Comparison of ENCODE assay signal across 23 cellular contexts in the genomic region with DNA sequence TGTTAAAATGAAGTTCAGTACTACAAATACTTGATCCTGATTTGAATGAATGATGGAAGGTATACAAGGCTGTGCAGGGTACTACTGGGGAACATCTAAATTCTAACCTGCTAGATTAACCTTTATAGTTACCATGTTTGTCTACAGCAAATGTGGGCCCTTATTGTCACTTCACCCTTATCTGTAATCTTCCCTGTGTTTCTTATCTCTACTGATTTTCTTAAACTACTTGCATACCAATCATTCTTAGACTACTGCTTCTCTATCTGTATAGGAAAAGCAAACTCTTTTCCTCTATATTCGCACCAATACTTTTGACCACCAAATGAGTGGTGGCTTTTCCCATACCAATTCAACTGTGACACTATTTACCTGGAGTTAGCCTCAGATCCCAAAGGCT.
DNase-seq lines count a peak whose midpoint lies in the region; ATAC-seq and TF ChIP-seq lines count a peak whose summit lies in the region.
"Had no signal": no experiment of that assay in that cellular context is flagged by ENCODE, and none has a peak within 500 bp of the region (broad histone marks: within the 10 kb centered on the region; RNA-seq: fewer than 3 reads in every experiment).

No MANE protein-coding gene starts in this region.

- TF ChIP-seq CTCF in endodermal cell (conservative IDR thresholded peaks at IDR 0.05): no peak
- TF ChIP-seq CTCF in uterus (IDR thresholded peaks at IDR 0.05): no peak

- no peaks in the 10 kb centered on the region for H3K79me2 ChIP-seq in mesendoderm (ENCODE audit: control insufficient read depth, insufficient read depth, low read length)

- H2BK120ac ChIP-seq in mesendoderm (ENCODE audit: low read depth, low read length): peak overlapping the region; percentile 96

- H3K4ac ChIP-seq in mesendoderm (ENCODE audit: low read depth, low read length): no peak overlapping the region

- H3K9ac ChIP-seq in HUES6 (ENCODE audit: low read length): peak overlapping the region; percentile 27
- H3K9ac ChIP-seq in endodermal cell (ENCODE audit: extremely low read depth, low read length, poor library complexity, severe bottlenecking): no peak overlapping the region
- no peak overlapping the region for H3K9ac ChIP-seq in mesendoderm (ENCODE audit: low read length)
- H3K9ac ChIP-seq: BLaER1 had no signal

- peaks cover 5% of the 10 kb centered on the region for H3K27me3 Mint-ChIP-seq in endodermal cell (ENCODE audit: insufficient read depth)

- peaks cover 17% of the 10 kb centered on the region; the same call in 1 of the 2 replicates for H3K4me1 ChIP-seq in HUES6 (ENCODE audit: control insufficient read depth, insufficient read depth, low read length)
- peaks cover 9% of the 10 kb centered on the region for H3K4me1 ChIP-seq in endodermal cell (ENCODE audit: control insufficient read depth, insufficient read depth, low read length)
- H3K4me1 ChIP-seq in mesendoderm (ENCODE audit: control insufficient read depth, low read depth, low read length): peaks cover 8% of the 10 kb centered on the region
- no peaks in the 10 kb centered on the region for H3K4me1 ChIP-seq in uterus
- H3K4me1 ChIP-seq: BE2C, BLaER1 had no signal

- no peak overlapping the region for H2BK15ac ChIP-seq in mesendoderm (replicated peaks; ENCODE audit: low read depth)

- peak overlapping the region; percentile 39 for H3K4me2 ChIP-seq in mesendoderm (ENCODE audit: low read length)
- H3K4me2 ChIP-seq: BLaER1 had no signal

- no peak overlapping the region for H4K8ac ChIP-seq in mesendoderm (ENCODE audit: low read depth, low read length)

- H3K4me3 Mint-ChIP-seq in endodermal cell: no peak overlapping the region
- H3K4me3 Mint-ChIP-seq: CD14-positive monocyte; CD4-positive, CD25-positive, alpha-beta regulatory T cell; CD8-positive, alpha-beta T cell had no signal

- POLR2A ChIA-PET in HEK293T (lab: Yijun Ruan, JAX): no interaction called here

- no peaks in the 10 kb centered on the region for H3K9me3 ChIP-seq in HUES6 (ENCODE audit: control insufficient read depth, insufficient read depth, low read depth, low read length)
- no peaks in the 10 kb centered on the region for H3K9me3 ChIP-seq in endodermal cell (ENCODE audit: control insufficient read depth, low read length)
- H3K9me3 ChIP-seq in uterus: no peaks in the 10 kb centered on the region
- H3K9me3 ChIP-seq: BE2C, BLaER1 had no signal

- H3K4me3 ChIP-seq in HUES6 (ENCODE audit: low read depth, low read length) (no peak overlapping the region), endodermal cell (ENCODE audit: low read length) (peak overlapping the region; percentile 53), mesendoderm (ENCODE audit: low read length) (no peak overlapping the region), uterus (no peak overlapping the region)
- H3K4me3 ChIP-seq: BLaER1, GM12878 had no signal

- H3K36me3 ChIP-seq in HUES6 (ENCODE audit: control insufficient read depth, insufficient read depth, low read length): no peaks in the 10 kb centered on the region
- H3K36me3 ChIP-seq in endodermal cell (ENCODE audit: control insufficient read depth, insufficient read depth, low read length): no peaks in the 10 kb centered on the region
- H3K36me3 ChIP-seq in mesendoderm (ENCODE audit: control insufficient read depth, insufficient read depth, low read length): no peaks in the 10 kb centered on the region
- no peaks in the 10 kb centered on the region for H3K36me3 ChIP-seq in uterus
- H3K36me3 ChIP-seq: BE2C, BLaER1 had no signal

- TF ChIP-seq POLR2A in uterus (IDR thresholded peaks at IDR 0.05): no peak

- H3K36me3 Mint-ChIP-seq in endodermal cell (ENCODE audit: low read depth): no peaks in the 10 kb centered on the region
- H3K36me3 Mint-ChIP-seq: CD14-positive monocyte; CD4-positive, CD25-positive, alpha-beta regulatory T cell; CD8-positive, alpha-beta T cell had no signal

- peak overlapping the region; percentile 29 for H3K56ac ChIP-seq in mesendoderm (ENCODE audit: low read length)

- WGBS in endodermal cell (ENCODE audit: insufficient coverage in 1 of 2, insufficient read length in 1 of 2), 2 experiments: 70 to 86% methylated on average over 1 of the region's 1 CpG
- WGBS in mesendoderm (ENCODE audit: extremely low coverage, insufficient coverage, low lambda C conversion rate): no CpG with 5 or more reads among the region's 1 CpG

- no peak overlapping the region for H3K23ac ChIP-seq in mesendoderm (ENCODE audit: low read length)

- H3K4me1 Mint-ChIP-seq in endodermal cell: peaks cover 32% of the 10 kb centered on the region
- H3K4me1 Mint-ChIP-seq: CD14-positive monocyte; CD4-positive, CD25-positive, alpha-beta regulatory T cell had no signal

- CTCF ChIA-PET in HEK293T (lab: Yijun Ruan, JAX): no interaction called here

- H2AK5ac ChIP-seq in mesendoderm (ENCODE audit: low read length): peak overlapping the region; percentile 44

- DNase-seq in endodermal cell (no peak), mesendoderm (peak; percentile 84), HEK293T (ENCODE audit: extremely low spot score) (no peak), uterus (no peak)
- DNase-seq in activated T-cell treated with anti-CD3 and anti-CD28 coated beads, Interleukin-2, amount 50 U/mL, for 1 hour: no peak
- DNase-seq: 8988T; ACHN; BE2C; C1 segment of cervical spinal cord; CD4-positive, CD25-positive, alpha-beta regulatory T cell; CD8-positive, alpha-beta T cell; DMS 273 treated with DMSO at 0.1 percent for 48 hours; DMS153; DMS53; DMS79; DND-41; EL; GDM1 had no signal

- no peak overlapping the region for H4K5ac ChIP-seq in mesendoderm (ENCODE audit: low read length)

- no peaks in the 10 kb centered on the region for H3K27me3 ChIP-seq in HUES6 (ENCODE audit: control insufficient read depth, insufficient read depth, low read length)
- H3K27me3 ChIP-seq in endodermal cell (ENCODE audit: control insufficient read depth, insufficient read depth, low read length, poor library complexity, severe bottlenecking): no peaks in the 10 kb centered on the region
- no peaks in the 10 kb centered on the region for H3K27me3 ChIP-seq in mesendoderm (ENCODE audit: insufficient read depth, low read length, poor library complexity)
- no peaks in the 10 kb centered on the region for H3K27me3 ChIP-seq in uterus
- H3K27me3 ChIP-seq: BE2C, BLaER1 had no signal

- H3K27ac ChIP-seq in HUES6 (ENCODE audit: low read depth, low read length): no peak overlapping the region
- H3K27ac ChIP-seq in endodermal cell (ENCODE audit: low read depth, low read length): no peak overlapping the region
- peak overlapping the region; percentile 63 for H3K27ac ChIP-seq in mesendoderm (ENCODE audit: low read depth, low read length)
- no peak overlapping the region for H3K27ac ChIP-seq in uterus
- H3K27ac ChIP-seq: BLaER1 had no signal

- peak overlapping the region; percentile 90 for H3K18ac ChIP-seq in mesendoderm (ENCODE audit: low read length)

- ATAC-seq in HG03025 (IDR thresholded peaks at IDR 0.05; ENCODE audit: low FRiP score, unreplicated experiment): no peak
- ATAC-seq: CD8-positive, alpha-beta T cell; GM12878 had no signal

- peak overlapping the region; percentile 57 for H2BK5ac ChIP-seq in mesendoderm (ENCODE audit: low read length)

- peak overlapping the region; percentile 32 for H3K27ac Mint-ChIP-seq in endodermal cell
- H3K27ac Mint-ChIP-seq: CD14-positive monocyte; CD4-positive, CD25-positive, alpha-beta regulatory T cell; CD8-positive, alpha-beta T cell had no signal

- no peaks in the 10 kb centered on the region for H3K9me3 Mint-ChIP-seq in endodermal cell
- H3K9me3 Mint-ChIP-seq: CD8-positive, alpha-beta T cell had no signal

- no peaks in the 10 kb centered on the region for H3K79me1 ChIP-seq in mesendoderm (ENCODE audit: low read length)

- intact Hi-C loops in uterus (cut with DNase I; ENCODE audit: low total_unique reads): no loop called here

TF ChIP-seq in HEK293T, 16 proteins besides CTCF, POLR2A, EP300 and RAD21:
- TF ChIP-seq SP1 (IDR thresholded peaks at IDR 0.05): no peak
- no peak for TF ChIP-seq ELF4 (IDR thresholded peaks at IDR 0.05)
TF ChIP-seq in HEK293T: peak in this region for 0.
